ENCODE assay signal across 13 cellular contexts in the genomic region with DNA sequence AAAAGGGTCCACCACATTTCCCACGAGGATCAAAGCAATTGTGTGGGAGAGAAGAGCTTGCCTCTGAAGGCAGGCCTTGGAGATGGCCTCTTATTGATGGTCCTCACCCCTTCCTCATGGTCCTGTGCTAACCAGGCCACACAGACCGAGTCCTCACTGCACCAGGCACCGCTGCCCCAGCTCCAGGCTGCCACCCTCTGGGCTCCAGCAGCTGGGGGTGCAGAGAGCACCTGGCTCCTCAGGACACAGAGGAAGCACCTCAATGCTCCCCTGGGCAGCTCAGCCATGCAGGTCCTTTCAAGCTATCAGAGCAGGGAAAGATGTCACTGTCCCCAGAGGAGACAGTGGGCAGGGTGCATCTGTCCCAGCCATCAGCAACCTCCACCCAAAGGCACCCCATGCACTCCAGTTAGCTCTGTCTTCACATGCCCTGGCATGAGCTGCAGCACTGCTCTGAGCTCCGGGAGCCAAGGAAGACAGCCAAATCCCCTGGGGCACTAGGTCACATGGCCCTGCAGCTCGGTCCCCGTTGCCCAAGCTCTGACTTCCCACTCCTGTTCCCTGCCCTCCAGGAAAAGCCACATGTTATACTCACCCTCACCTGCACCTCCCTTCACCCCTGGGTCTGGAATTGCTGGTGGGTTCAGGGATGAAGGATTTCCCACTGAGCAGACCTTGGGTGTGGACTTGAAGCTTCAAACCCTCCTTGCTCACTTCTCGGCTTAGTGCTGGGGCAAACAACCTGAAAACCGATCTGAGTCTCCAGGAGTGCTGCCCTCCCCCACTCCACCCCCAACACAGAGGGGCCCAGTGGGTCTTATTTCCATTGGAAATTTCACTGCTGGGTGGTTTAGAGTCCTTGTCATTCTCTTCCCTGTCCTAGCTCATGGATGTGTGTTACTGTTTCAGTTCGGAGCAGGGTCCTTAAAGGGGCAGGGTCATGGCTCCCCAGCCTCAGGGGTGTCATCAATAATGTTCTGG. TPM values are rescaled to one million over a fixed set of nuclear protein-coding genes. Genes with fewer than 3 reads are reported as not detected.
DNase-seq lines count a peak whose midpoint lies in the region; ATAC-seq and TF ChIP-seq lines count a peak whose summit lies in the region.
"Had no signal": no experiment of that assay in that cellular context is flagged by ENCODE, and none has a peak within 500 bp of the region (broad histone marks: within the 10 kb centered on the region; RNA-seq: fewer than 3 reads in every experiment).

No MANE protein-coding gene starts in this region.

- H2AFZ ChIP-seq in SK-N-SH (ENCODE audit: low read depth), result no peak overlapping the region

- TF ChIP-seq RAD21 in SK-N-SH (IDR thresholded peaks at IDR 0.05; ENCODE audit: low read length), result no peak

- H3K27ac ChIP-seq in SK-N-SH (ENCODE audit: low read depth in 2 of 2, low read length in 1 of 2) (no peak overlapping the region), testis (no peak overlapping the region)
- H3K27ac ChIP-seq: neutrophil, WERI-Rb-1 had no signal

- CTCF ChIA-PET in SK-N-SH (lab: Yijun Ruan, JAX), result interaction anchor here (0.5 to 2.7 kb wide), 7 partner anchors 10 to 248 kb away, joined by 3 to 12 read pairs (median 3); no protein-coding TSS in a partner anchor

- H3K4me1 ChIP-seq in SK-N-SH (ENCODE audit: control insufficient read depth in 1 of 2, insufficient read depth in 2 of 2, low read depth in 1 of 2, low read length in 1 of 2) (peaks cover 0 to 56% of the 10 kb centered on the region in 2 experiments; a peak in 1 of 4 replicates), testis (no peaks in the 10 kb centered on the region)

- no peaks in the 10 kb centered on the region for H3K79me2 ChIP-seq in SK-N-SH (ENCODE audit: insufficient read depth)

- H3K36me3 ChIP-seq in SK-N-SH (replicated peaks in 1 of 2; ENCODE audit: control insufficient read depth in 1 of 2, insufficient read depth in 2 of 2, low read length in 1 of 2) (no peaks in the 10 kb centered on the region), testis (ENCODE audit: low read depth, missing control alignments) (no peaks in the 10 kb centered on the region)
- H3K36me3 ChIP-seq: neutrophil, WERI-Rb-1 had no signal

- no peaks in the 10 kb centered on the region for H3F3A ChIP-seq in SK-N-SH (replicated peaks; ENCODE audit: insufficient read depth)

- TF ChIP-seq CTCF in SK-N-SH (IDR thresholded peaks at IDR 0.05) (no peak), testis (IDR thresholded peaks at IDR 0.05) (no peak)

- intact Hi-C loops in left ventricle myocardium superior (cut with micrococcal nuclease) (no loop called here), testis (cut with DNase I; ENCODE audit: low total_unique reads) (no loop called here)

- no peak overlapping the region for H3K9ac ChIP-seq in SK-N-SH

- no peaks in the 10 kb centered on the region for H4K20me1 ChIP-seq in SK-N-SH (ENCODE audit: insufficient read depth)

- no peak for TF ChIP-seq EP300 in SK-N-SH (IDR thresholded peaks at IDR 0.05; ENCODE audit: borderline replicate concordance in 1 of 2, low read depth in 1 of 2, low read length in 1 of 2)

- H3K4me3 ChIP-seq in SK-N-SH (ENCODE audit: low read depth in 2 of 2, low read length in 1 of 2), result no peak overlapping the region
- no peak overlapping the region for H3K4me3 ChIP-seq in testis

- ATAC-seq in SK-N-SH treated with all-trans-retinoic acid at 6 μM for 48 hours (no peak; the same call in 2 of the 3 replicates), left ventricle myocardium superior (peak; percentile 72)

- no peak for TF ChIP-seq POLR2A in testis (IDR thresholded peaks at IDR 0.05)

- H3K9me2 ChIP-seq in SK-N-SH, result no peaks in the 10 kb centered on the region

- WGBS in SK-N-SH (ENCODE audit: low lambda C conversion rate), result 22% methylated on average over 9 of the region's 9 CpGs
- 64 to 76% methylated on average over 7 to 9 of the region's 9 CpGs for WGBS in testis, 2 donors

- H3K4me2 ChIP-seq in SK-N-SH, result no peak overlapping the region

- H3K9me3 ChIP-seq in SK-N-SH, result no peaks in the 10 kb centered on the region
- H3K9me3 ChIP-seq in testis, result no peaks in the 10 kb centered on the region
- H3K9me3 ChIP-seq: neutrophil had no signal

- H3K27me3 ChIP-seq in SK-N-SH (ENCODE audit: insufficient read depth) (no peaks in the 10 kb centered on the region), testis (no peaks in the 10 kb centered on the region)
- H3K27me3 ChIP-seq: neutrophil had no signal

- DNase-seq in SK-N-SH (peak; percentile 27), RPMI8226 (peak; percentile 26), left ventricle myocardium superior (peak; percentile 80), testis (peak; percentile 9), DMS114 treated with DMSO at 0.1 percent for 48 hours (lab: John Stamatoyannopoulos, UW; ENCODE audit: unreplicated experiment) (no peak), NCI-H2196 (lab: John Stamatoyannopoulos, UW; ENCODE audit: unreplicated experiment) (no peak)
- DNase-seq in activated CD8-positive, alpha-beta memory T cell treated with anti-CD3 and anti-CD28 coated beads for 24 hours, result no peak
- DNase-seq: activated naive CD8-positive, alpha-beta T cell treated with anti-CD3 and anti-CD28 coated beads for 36 hours; effector CD8-positive, alpha-beta T cell; WERI-Rb-1 had no signal

- POLR2A ChIA-PET in SK-N-SH (lab: Yijun Ruan, JAX), result no interaction called here

TF ChIP-seq in SK-N-SH, 30 proteins besides CTCF, POLR2A, EP300 and RAD21:
- TF ChIP-seq, protein P1, sequence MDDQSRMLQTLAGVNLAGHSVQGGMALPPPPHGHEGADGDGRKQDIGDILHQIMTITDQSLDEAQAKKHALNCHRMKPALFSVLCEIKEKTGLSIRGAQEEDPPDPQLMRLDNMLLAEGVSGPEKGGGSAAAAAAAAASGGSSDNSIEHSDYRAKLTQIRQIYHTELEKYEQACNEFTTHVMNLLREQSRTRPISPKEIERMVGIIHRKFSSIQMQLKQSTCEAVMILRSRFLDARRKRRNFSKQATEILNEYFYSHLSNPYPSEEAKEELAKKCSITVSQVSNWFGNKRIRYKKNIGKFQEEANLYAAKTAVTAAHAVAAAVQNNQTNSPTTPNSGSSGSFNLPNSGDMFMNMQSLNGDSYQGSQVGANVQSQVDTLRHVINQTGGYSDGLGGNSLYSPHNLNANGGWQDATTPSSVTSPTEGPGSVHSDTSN (IDR thresholded peaks at IDR 0.05), result no peak

TF ChIP-seq in SK-N-SH treated with all-trans-retinoic acid at 6 μM for 48 hours, 23 proteins besides CTCF, POLR2A, EP300 and RAD21 (continues in another document):
- TF ChIP-seq ESRRG (CRISPR knock-in tag; IDR thresholded peaks at IDR 0.05) (no peak), TOX (CRISPR knock-in tag; IDR thresholded peaks at IDR 0.05; ENCODE audit: borderline replicate concordance) (no peak), GLIS3 (CRISPR knock-in tag; IDR thresholded peaks at IDR 0.05) (no peak), POU6F1 (CRISPR knock-in tag; IDR thresholded peaks at IDR 0.05; ENCODE audit: borderline replicate concordance, low read depth) (no peak), PPARA (CRISPR knock-in tag; IDR thresholded peaks at IDR 0.05; ENCODE audit: borderline replicate concordance) (no peak), ZC3H10 (CRISPR knock-in tag; IDR thresholded peaks at IDR 0.05) (no peak), RARB (CRISPR knock-in tag; IDR thresholded peaks at IDR 0.05) (no peak)

RNA-seq across cellular contexts. Expression of gene ALS2CL, which starts 32.6 kb away (rescaled TPM):
- 0.18 and 0.58 TPM in 2 replicates for polyA plus RNA-seq in SK-N-SH (2012; rRNA removed)
- 0.03 and 0.10 TPM in 2 replicates for polyA plus RNA-seq in SK-N-SH (2012; cell fraction: cytosol; rRNA removed)
- polyA plus RNA-seq in SK-N-SH (2012; cell fraction: nucleus; rRNA removed), result 1.2 and 1.5 TPM in 2 replicates
- 33.1 TPM for total RNA-seq in left ventricle myocardium superior
- total RNA-seq in testis, result 10 to 100 TPM in 1 of 2 donors, 1 to 10 TPM in 1; 5.4 to 11.2 TPM
- 4.4 TPM for polyA plus RNA-seq in testis (ENCODE audit: insufficient read depth, low read depth, low replicate concordance)

RNA-seq across cellular contexts. Expression of gene TMIE, which starts 40.4 kb away (rescaled TPM):
- polyA plus RNA-seq in SK-N-SH (2012; rRNA removed) (0.03 and 0.10 TPM in 2 replicates), testis (ENCODE audit: insufficient read depth, low read depth, low replicate concordance) (1.8 TPM)
- polyA plus RNA-seq in SK-N-SH (2012; cell fraction: cytosol; rRNA removed), result 0.05 TPM in 2 replicates
- polyA plus RNA-seq in SK-N-SH (2012; cell fraction: nucleus; rRNA removed), result 0.04 and 0.06 TPM in 2 replicates
- total RNA-seq in left ventricle myocardium superior (0.74 TPM), testis (1 to 10 TPM; 1.5 to 2.3 TPM)

RNA-seq across cellular contexts. Expression of gene FAM240A, which starts 48.5 kb away (rescaled TPM):
- polyA plus RNA-seq in SK-N-SH (2012; rRNA removed), result not detected in 2 replicates
- polyA plus RNA-seq in SK-N-SH (2012; cell fraction: cytosol; rRNA removed), result not detected in 2 replicates
- polyA plus RNA-seq in SK-N-SH (2012; cell fraction: nucleus; rRNA removed), result not detected in 2 replicates
- total RNA-seq in left ventricle myocardium superior, result not detected
- total RNA-seq in testis, result not detected
- polyA plus RNA-seq in testis (ENCODE audit: insufficient read depth, low read depth, low replicate concordance), result not detected
- total RNA-seq: activated naive CD8-positive, alpha-beta T cell treated with anti-CD3 and anti-CD28 coated beads for 36 hours; urinary bladder had no signal
- polyA plus RNA-seq: urinary bladder had no signal

RNA-seq across cellular contexts. Expression of gene PRSS50, which starts 56.8 kb away (rescaled TPM):
- not detected in 2 replicates for polyA plus RNA-seq in SK-N-SH (2012; rRNA removed)
- 0.01 TPM in 1 of 2 replicates, not detected in the other for polyA plus RNA-seq in SK-N-SH (2012; cell fraction: cytosol; rRNA removed)
- 0.18 and 0.32 TPM in 2 replicates for polyA plus RNA-seq in SK-N-SH (2012; cell fraction: nucleus; rRNA removed)
- 0.10 TPM for total RNA-seq in left ventricle myocardium superior
- 1 to 10 TPM; 3.8 to 6.2 TPM for total RNA-seq in testis
- polyA plus RNA-seq in testis (ENCODE audit: insufficient read depth, low read depth, low replicate concordance), result 0.92 TPM
- total RNA-seq: activated naive CD8-positive, alpha-beta T cell treated with anti-CD3 and anti-CD28 coated beads for 36 hours had no signal

Comparison
In these comparisons a context has a peak if more than half of its experiments do, and no peak if none do; other contexts are left out.
1. DNase-seq: peak in SK-N-SH (single experiment), RPMI8226 (single experiment), left ventricle myocardium superior (single experiment) and testis (single experiment); none in DMS114 treated with DMSO at 0.1 percent for 48 hours (single experiment), activated CD8-positive, alpha-beta memory T cell treated with anti-CD3 and anti-CD28 coated beads for 24 hours (single experiment) and NCI-H2196 (single experiment).